1 cellular context compared by ENCODE assay signal in genomic region chr11:3855808-3856491, GRCh38.
TF ChIP-seq lines count a peak whose summit lies in the region.

No MANE protein-coding gene starts in this region.

TF ChIP-seq in K562, 482 proteins besides CTCF, POLR2A, EP300 and RAD21 (continued from another document):
- TF ChIP-seq, protein P1, sequence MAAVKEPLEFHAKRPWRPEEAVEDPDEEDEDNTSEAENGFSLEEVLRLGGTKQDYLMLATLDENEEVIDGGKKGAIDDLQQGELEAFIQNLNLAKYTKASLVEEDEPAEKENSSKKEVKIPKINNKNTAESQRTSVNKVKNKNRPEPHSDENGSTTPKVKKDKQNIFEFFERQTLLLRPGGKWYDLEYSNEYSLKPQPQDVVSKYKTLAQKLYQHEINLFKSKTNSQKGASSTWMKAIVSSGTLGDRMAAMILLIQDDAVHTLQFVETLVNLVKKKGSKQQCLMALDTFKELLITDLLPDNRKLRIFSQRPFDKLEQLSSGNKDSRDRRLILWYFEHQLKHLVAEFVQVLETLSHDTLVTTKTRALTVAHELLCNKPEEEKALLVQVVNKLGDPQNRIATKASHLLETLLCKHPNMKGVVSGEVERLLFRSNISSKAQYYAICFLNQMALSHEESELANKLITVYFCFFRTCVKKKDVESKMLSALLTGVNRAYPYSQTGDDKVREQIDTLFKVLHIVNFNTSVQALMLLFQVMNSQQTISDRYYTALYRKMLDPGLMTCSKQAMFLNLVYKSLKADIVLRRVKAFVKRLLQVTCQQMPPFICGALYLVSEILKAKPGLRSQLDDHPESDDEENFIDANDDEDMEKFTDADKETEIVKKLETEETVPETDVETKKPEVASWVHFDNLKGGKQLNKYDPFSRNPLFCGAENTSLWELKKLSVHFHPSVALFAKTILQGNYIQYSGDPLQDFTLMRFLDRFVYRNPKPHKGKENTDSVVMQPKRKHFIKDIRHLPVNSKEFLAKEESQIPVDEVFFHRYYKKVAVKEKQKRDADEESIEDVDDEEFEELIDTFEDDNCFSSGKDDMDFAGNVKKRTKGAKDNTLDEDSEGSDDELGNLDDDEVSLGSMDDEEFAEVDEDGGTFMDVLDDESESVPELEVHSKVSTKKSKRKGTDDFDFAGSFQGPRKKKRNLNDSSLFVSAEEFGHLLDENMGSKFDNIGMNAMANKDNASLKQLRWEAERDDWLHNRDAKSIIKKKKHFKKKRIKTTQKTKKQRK (IDR thresholded peaks at IDR 0.05; ENCODE audit: borderline replicate concordance, low read depth, low read length) = no peak
- TF ChIP-seq RCOR1 (IDR thresholded peaks at IDR 0.05; ENCODE audit: borderline replicate concordance in 1 of 2, low read depth in 2 of 2, low read length in 2 of 2) (no peak), MYC (IDR thresholded peaks at IDR 0.05; ENCODE audit: low read depth, low read length) (0 out of 2 replicates have a peak, but pooled peaks have one; percentile 3), MYC (CRISPR knock-in tag; IDR thresholded peaks at IDR 0.05; ENCODE audit: borderline replicate concordance, low read depth) (0 out of 2 replicates have a peak, but pooled peaks have one; percentile 23), NR2C2 (CRISPR knock-in tag; IDR thresholded peaks at IDR 0.05) (no peak), NR2C2 (tag; IDR thresholded peaks at IDR 0.05) (peak; percentile 29), ZNF311 (CRISPR knock-in tag; IDR thresholded peaks at IDR 0.05) (no peak), SMARCA5 (IDR thresholded peaks at IDR 0.05) (no peak), JUN (IDR thresholded peaks at IDR 0.05; ENCODE audit: borderline replicate concordance, low read depth, low read length) (no peak), JUN (CRISPR knock-in tag; IDR thresholded peaks at IDR 0.05; ENCODE audit: borderline replicate concordance) (peak; percentile 32; the same call in 1 of the 2 replicates), TFAP4 (CRISPR knock-in tag; IDR thresholded peaks at IDR 0.05; ENCODE audit: borderline replicate concordance) (peak; percentile 56; the same call in 1 of the 2 replicates), MTA3 (IDR thresholded peaks at IDR 0.05; ENCODE audit: borderline replicate concordance) (0 out of 2 replicates have a peak, but pooled peaks have one; percentile 15), ZNF57 (CRISPR knock-in tag; IDR thresholded peaks at IDR 0.05) (no peak), ZNF785 (CRISPR knock-in tag; IDR thresholded peaks at IDR 0.05) (no peak), ESRRA (IDR thresholded peaks at IDR 0.05; ENCODE audit: borderline replicate concordance, low read depth) (no peak), MECOM (CRISPR knock-in tag; IDR thresholded peaks at IDR 0.05) (no peak)
